ENCODE assay signal across 8 cellular contexts in the genomic region with DNA sequence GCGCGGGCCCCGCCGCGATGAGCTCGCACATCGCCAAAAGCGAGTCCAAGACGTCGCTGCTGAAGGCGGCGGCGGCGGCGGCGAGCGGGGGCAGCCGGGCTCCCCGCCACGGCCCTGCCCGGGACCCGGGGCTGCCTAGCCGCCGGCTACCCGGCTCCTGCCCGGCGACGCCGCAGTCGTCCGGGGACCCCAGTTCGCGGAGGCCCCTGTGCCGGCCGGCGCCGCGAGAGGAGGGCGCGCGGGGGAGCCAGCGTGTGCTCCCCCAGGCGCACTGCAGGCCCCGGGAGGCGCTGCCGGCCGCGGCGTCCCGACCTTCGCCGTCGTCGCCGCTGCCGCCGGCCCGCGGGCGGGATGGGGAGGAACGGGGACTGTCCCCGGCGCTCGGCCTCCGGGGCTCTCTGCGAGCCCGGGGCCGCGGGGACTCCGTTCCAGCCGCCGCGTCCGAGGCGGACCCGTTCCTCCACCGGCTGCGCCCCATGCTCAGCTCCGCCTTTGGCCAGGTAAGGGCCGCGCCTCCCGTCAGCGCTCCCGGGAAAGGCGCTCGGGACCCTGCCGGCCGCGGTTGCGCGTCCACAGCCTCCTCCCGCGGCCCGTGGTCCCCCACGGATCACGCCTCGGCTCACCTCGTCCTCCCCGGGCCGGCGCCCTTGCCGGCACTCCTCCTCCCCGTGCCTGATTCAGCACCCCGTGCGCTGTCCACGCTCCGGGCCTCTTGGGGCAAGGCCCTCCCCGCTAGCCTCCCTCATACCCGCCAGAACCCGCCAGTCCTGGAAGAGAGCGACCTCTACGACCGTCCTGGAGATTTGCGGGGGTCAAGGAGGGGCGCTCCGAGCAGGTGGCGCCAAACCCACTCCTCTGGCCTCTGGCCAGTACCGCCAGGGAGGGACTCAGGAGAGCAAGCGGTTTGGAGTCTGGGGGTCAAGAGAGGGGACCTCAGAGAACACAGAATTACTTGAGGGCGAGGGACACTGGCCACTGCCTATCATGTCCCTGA. TPM values are rescaled to one million over a fixed set of nuclear protein-coding genes. Genes with fewer than 3 reads are reported as not detected.
DNase-seq lines count a peak whose midpoint lies in the region; ATAC-seq and TF ChIP-seq lines count a peak whose summit lies in the region.

No MANE protein-coding gene starts in this region.

- H3K27ac Mint-ChIP-seq in glutamatergic neuron (ENCODE audit: unreplicated experiment), result no peak overlapping the region

- peak; percentile 50 for ATAC-seq in GM18498 (IDR thresholded peaks at IDR 0.05; ENCODE audit: unreplicated experiment)
- ATAC-seq in HG02759 (IDR thresholded peaks at IDR 0.05; ENCODE audit: unreplicated experiment), result peak; percentile 56
- no peak for ATAC-seq in GM21576 (IDR thresholded peaks at IDR 0.05; ENCODE audit: unreplicated experiment)

- H3K27me3 ChIP-seq in PC-9 (ENCODE audit: insufficient read depth, low read depth), result peaks cover 27% of the 10 kb centered on the region

- POLR2A ChIA-PET in PC-9 (lab: Charles Lee; ENCODE audit: unreplicated experiment), result no interaction called here

- H3K9me3 Mint-ChIP-seq in glutamatergic neuron (ENCODE audit: unreplicated experiment), result peaks cover 2% of the 10 kb centered on the region

- peaks cover 10% of the 10 kb centered on the region for H3K4me1 Mint-ChIP-seq in glutamatergic neuron (ENCODE audit: low read depth, unreplicated experiment)

- H3K36me3 ChIP-seq in PC-9 (ENCODE audit: low read depth), result no peaks in the 10 kb centered on the region

- no TSS peak for BruUV-seq in PC-9 (replicated peaks; lab: Mats Ljungman, UMichigan)

- no peak overlapping the region for H2AFZ ChIP-seq in PC-9

- intact Hi-C loops in PC-9 (cut with micrococcal nuclease; ENCODE audit: unreplicated experiment), result loop anchor here (10.0 kb wide), 1 partner anchor 286 kb away; no protein-coding TSS in a partner anchor

- 0 out of 2 replicates have a peak, but pooled peaks cover 4% of the 10 kb centered on the region for H3F3A ChIP-seq in PC-9 (ENCODE audit: insufficient read depth, low read depth)

- H4K20me1 ChIP-seq in PC-9 (ENCODE audit: insufficient read depth), result no peaks in the 10 kb centered on the region; the same call in 1 of the 2 replicates

- no peaks in the 10 kb centered on the region for H3K9me3 ChIP-seq in PC-9 (ENCODE audit: insufficient read depth, low read depth)

- no peaks in the 10 kb centered on the region for H3K9me2 ChIP-seq in PC-9 (ENCODE audit: insufficient read depth)

- CTCF ChIA-PET in PC-9 (lab: Charles Lee), result interaction anchor here (0.6 kb wide), 1 partner anchor 28 kb away, joined by 3 read pairs; no protein-coding TSS in a partner anchor

- H3K36me3 Mint-ChIP-seq in glutamatergic neuron (ENCODE audit: unreplicated experiment), result no peaks in the 10 kb centered on the region

- H3K4me2 ChIP-seq in PC-9, result peak overlapping the region; percentile 85

- no peak for TF ChIP-seq CTCF in PC-9 (conservative IDR thresholded peaks at IDR 0.05)
- TF ChIP-seq CTCF in glutamatergic neuron (IDR thresholded peaks at IDR 0.05; ENCODE audit: partially characterized antibody, unreplicated experiment), result no peak

- H3K4me3 Mint-ChIP-seq in glutamatergic neuron (ENCODE audit: unreplicated experiment), result peak overlapping the region; percentile 82

- H3K27me3 Mint-ChIP-seq in glutamatergic neuron (ENCODE audit: unreplicated experiment), result peaks cover 18% of the 10 kb centered on the region

- peak; percentile 44 to 57 for DNase-seq in PC-9
- peak; percentile 56 for DNase-seq in activated naive CD4-positive, alpha-beta T cell treated with Interleukin-2 at 50 U/mL for 16 hours
- peak; percentile 24 for DNase-seq in glutamatergic neuron
- DNase-seq in retina, result peak; percentile 74
- DNase-seq in globus pallidus (ENCODE audit: low spot score), result no peak

- peak overlapping the region; percentile 54; the same call in 1 of the 2 replicates for H3K4me3 ChIP-seq in PC-9

- no peak overlapping the region for H3K27ac ChIP-seq in PC-9

- peaks cover 5% of the 10 kb centered on the region for H3K4me1 ChIP-seq in PC-9 (replicated peaks; ENCODE audit: insufficient read depth)

- no peaks in the 10 kb centered on the region for H3K79me2 ChIP-seq in PC-9 (ENCODE audit: low read depth)

RNA-seq across cellular contexts. Expression of gene CABP1, which starts 0.7 kb away (rescaled TPM):
- total RNA-seq in PC-9 (2021) (not detected in 2 replicates), glutamatergic neuron (ENCODE audit: unreplicated experiment) (0.83 TPM)

RNA-seq across cellular contexts. Expression of gene MLEC, which starts 45.8 kb away (rescaled TPM):
- total RNA-seq in PC-9 (2021) (110 and 131 TPM in 2 replicates), glutamatergic neuron (ENCODE audit: unreplicated experiment) (50.8 TPM)

RNA-seq across cellular contexts. Expression of gene POP5, which starts 59.9 kb away (rescaled TPM):
- total RNA-seq in PC-9 (2021) (26.5 and 30.5 TPM in 2 replicates), glutamatergic neuron (ENCODE audit: unreplicated experiment) (29.2 TPM)
